ENCODE assay signal across 21 cellular contexts in genomic region chr10:31154996-31155395, GRCh38.
DNase-seq lines count a peak whose midpoint lies in the region; ATAC-seq and TF ChIP-seq lines count a peak whose summit lies in the region.
"Had no signal": no experiment of that assay in that cellular context is flagged by ENCODE, and none has a peak within 500 bp of the region (broad histone marks: within the 10 kb centered on the region; RNA-seq: fewer than 3 reads in every experiment).

No MANE protein-coding gene starts in this region.

- CTCF ChIA-PET in activated CD4-positive, alpha-beta T cell treated with anti-CD3 and anti-CD28 coated beads for 36 hours (lab: Charles Lee) = no interaction called here

- H3K9me3 Mint-ChIP-seq in activated CD4-positive, alpha-beta T cell treated with anti-CD3 and anti-CD28 coated beads for 36 hours (ENCODE audit: low read depth) = peaks cover 2% of the 10 kb centered on the region
- H3K9me3 Mint-ChIP-seq: CD8-positive, alpha-beta memory T cell; HFFc6 had no signal

- H3K36me3 Mint-ChIP-seq in activated CD4-positive, alpha-beta T cell treated with anti-CD3 and anti-CD28 coated beads for 36 hours (ENCODE audit: low read depth) = no peaks in the 10 kb centered on the region
- H3K36me3 Mint-ChIP-seq: CD4-positive, CD25-positive, alpha-beta regulatory T cell; CD8-positive, alpha-beta memory T cell had no signal

- POLR2A ChIA-PET in activated CD4-positive, alpha-beta T cell treated with anti-CD3 and anti-CD28 coated beads for 36 hours (lab: Charles Lee) = no interaction called here

- no peaks in the 10 kb centered on the region for H3K27me3 ChIP-seq in left lung
- H3K27me3 ChIP-seq: BLaER1 had no signal

- intact Hi-C loops in activated CD4-positive, alpha-beta T cell treated with anti-CD3 and anti-CD28 coated beads for 36 hours (cut with DNase I, micrococcal nuclease) = no loop called here
- intact Hi-C loops in left lung (cut with DNase I) = no loop called here

- no peaks in the 10 kb centered on the region for H3K27me3 Mint-ChIP-seq in activated CD4-positive, alpha-beta T cell treated with anti-CD3 and anti-CD28 coated beads for 36 hours
- H3K27me3 Mint-ChIP-seq: B cell; CD4-positive, CD25-positive, alpha-beta regulatory T cell; CD8-positive, alpha-beta memory T cell had no signal

- TF ChIP-seq CTCF in epithelial cell of esophagus (IDR thresholded peaks at IDR 0.05; ENCODE audit: insufficient read depth, low read depth, low read length, missing control alignments) (no peak), left lung (IDR thresholded peaks at IDR 0.05) (no peak)

- H3K4me1 Mint-ChIP-seq in activated CD4-positive, alpha-beta T cell treated with anti-CD3 and anti-CD28 coated beads for 36 hours = peaks cover 5% of the 10 kb centered on the region
- H3K4me1 Mint-ChIP-seq: CD4-positive, CD25-positive, alpha-beta regulatory T cell; CD8-positive, alpha-beta memory T cell had no signal

- no peak overlapping the region for H3K4me3 Mint-ChIP-seq in activated CD4-positive, alpha-beta T cell treated with anti-CD3 and anti-CD28 coated beads for 36 hours
- H3K4me3 Mint-ChIP-seq: B cell; CD4-positive, CD25-positive, alpha-beta regulatory T cell; CD8-positive, alpha-beta memory T cell; HFFc6 had no signal

- no peaks in the 10 kb centered on the region for H3K9me3 ChIP-seq in left lung
- H3K9me3 ChIP-seq: BLaER1, HAP-1 had no signal

- no peaks in the 10 kb centered on the region for H3K36me3 ChIP-seq in left lung
- H3K36me3 ChIP-seq: BLaER1, HAP-1 had no signal

- DNase-seq in DMS153 (lab: John Stamatoyannopoulos, UW) (peak; percentile 3), DMS153 treated with DMSO at 0.1 percent for 48 hours (lab: John Stamatoyannopoulos, UW; ENCODE audit: unreplicated experiment) (no peak), epithelial cell of esophagus (ENCODE audit: low read depth) (peak; percentile 39), left lung (no peak), hippocampal formation (lab: John Stamatoyannopoulos, UW) (no peak), GF-D8 (lab: John Stamatoyannopoulos, UW) (no peak)
- no peak for DNase-seq in activated CD4-positive, alpha-beta T cell treated with anti-CD3 and anti-CD28 coated beads for 36 hours
- DNase-seq in activated CD4-positive, alpha-beta T cell treated with anti-CD3 and anti-CD28 coated beads for 1 hour = no peak
- DNase-seq: CD4-positive, CD25-positive, alpha-beta regulatory T cell; CD8-positive, alpha-beta memory T cell; DMS 273 treated with DMSO at 0.1 percent for 48 hours; DMS79; EL; GDM1; GOT3; HFFc6 had no signal

- peak; percentile 30 for ATAC-seq in activated CD4-positive, alpha-beta T cell treated with anti-CD3 and anti-CD28 coated beads for 36 hours
- peak; percentile 52 for ATAC-seq in left lung

- H3K27ac ChIP-seq in left lung = no peak overlapping the region
- H3K27ac ChIP-seq: 22Rv1, BLaER1, C4-2B had no signal

- H3K4me1 ChIP-seq in left lung = no peaks in the 10 kb centered on the region
- H3K4me1 ChIP-seq: HAP-1 had no signal

- no peak overlapping the region for H3K4me3 ChIP-seq in epithelial cell of esophagus (ENCODE audit: low read length)
- H3K4me3 ChIP-seq in left lung = no peak overlapping the region
- H3K4me3 ChIP-seq: BLaER1, HAP-1 had no signal

- no peak overlapping the region for H3K27ac Mint-ChIP-seq in activated CD4-positive, alpha-beta T cell treated with anti-CD3 and anti-CD28 coated beads for 36 hours
- H3K27ac Mint-ChIP-seq: B cell; CD4-positive, CD25-positive, alpha-beta regulatory T cell; HFFc6 had no signal

Comparison
In these comparisons a context has a peak if more than half of its experiments do, and no peak if none do; other contexts are left out.
1. DNase-seq: peak in DMS153 (single experiment) and epithelial cell of esophagus (single experiment); none in DMS153 treated with DMSO at 0.1 percent for 48 hours (single experiment), activated CD4-positive, alpha-beta T cell treated with anti-CD3 and anti-CD28 coated beads for 36 hours (single experiment), activated CD4-positive, alpha-beta T cell treated with anti-CD3 and anti-CD28 coated beads for 1 hour (single experiment), left lung (0 of 2), hippocampal formation (0 of 2) and GF-D8 (single experiment).